17 cellular contexts compared by ENCODE assay signal in the genomic region with DNA sequence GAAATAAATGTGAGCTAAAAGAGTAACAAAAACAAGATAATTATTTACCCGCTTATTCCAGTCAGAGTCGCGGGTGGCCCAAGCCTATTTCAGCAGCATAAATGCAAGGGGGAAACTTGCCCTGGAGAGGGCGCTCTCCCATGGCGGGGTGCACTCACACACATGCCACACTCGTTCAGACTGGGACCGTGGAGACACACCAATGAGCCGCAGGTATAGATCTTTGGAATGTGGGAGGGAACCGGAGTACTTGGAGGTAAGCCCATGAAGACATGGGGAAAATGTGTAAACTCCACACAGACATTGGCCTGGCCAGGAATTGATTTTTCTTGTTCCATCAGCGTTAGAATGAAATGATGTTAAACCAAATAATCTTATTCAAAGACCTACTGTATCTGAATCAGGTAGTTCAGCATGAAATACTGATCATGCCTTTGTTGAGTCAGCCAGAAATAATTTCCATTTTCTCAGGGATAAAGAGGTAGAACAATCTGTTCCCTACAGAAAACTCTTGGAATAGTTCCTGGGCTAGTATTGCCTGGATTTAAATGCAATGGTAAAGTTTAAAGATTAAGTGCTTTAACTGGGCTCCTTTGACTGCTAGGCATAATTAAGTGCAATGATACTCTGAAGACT.
A peak's percentile ranks its signal among the peaks of the same experiment; 100 is the strongest.
DNase-seq lines count a peak whose midpoint lies in the region; ATAC-seq and TF ChIP-seq lines count a peak whose summit lies in the region.
"Had no signal": no experiment of that assay in that cellular context is flagged by ENCODE, and none has a peak within 500 bp of the region (broad histone marks: within the 10 kb centered on the region; RNA-seq: fewer than 3 reads in every experiment).

No MANE protein-coding gene starts in this region.

- in situ Hi-C loops in astrocyte of the spinal cord (cut with HindIII; ENCODE audit: low sequenced_read_pairs), result no loop called here

- ATAC-seq in upper lobe of right lung (peak; percentile 25), right cardiac atrium (no peak)
- ATAC-seq: CD8-positive, alpha-beta T cell had no signal

- 37% methylated on average over 10 of the region's 10 CpGs for WGBS in right cardiac atrium

- no peaks in the 10 kb centered on the region for H3K9me3 ChIP-seq in breast epithelium
- no peaks in the 10 kb centered on the region for H3K9me3 ChIP-seq in upper lobe of right lung
- no peaks in the 10 kb centered on the region for H3K9me3 ChIP-seq in right cardiac atrium (ENCODE audit: control insufficient read depth, low read length)
- H3K9me3 ChIP-seq: adrenal gland, stomach, vagina had no signal

- H3K27ac ChIP-seq in breast epithelium, result no peak overlapping the region
- no peak overlapping the region for H3K27ac ChIP-seq in upper lobe of right lung
- no peak overlapping the region for H3K27ac ChIP-seq in right cardiac atrium (ENCODE audit: low read length)
- H3K27ac ChIP-seq: adrenal gland, stomach, vagina had no signal

- POLR2A ChIA-PET in MCF 10A (lab: Yijun Ruan, JAX), result no interaction called here

- peaks cover 7% of the 10 kb centered on the region for H3K4me1 Mint-ChIP-seq in MCF 10A (ENCODE audit: insufficient read depth, unreplicated experiment)

- H3K4me3 ChIP-seq in breast epithelium (no peak overlapping the region), astrocyte of the spinal cord (ENCODE audit: low read depth, low read length) (no peak overlapping the region), upper lobe of right lung (no peak overlapping the region), right cardiac atrium (ENCODE audit: low read length) (no peak overlapping the region)
- H3K4me3 ChIP-seq: adrenal gland, stomach, vagina had no signal

- H3K27ac Mint-ChIP-seq in MCF 10A (ENCODE audit: low read depth, unreplicated experiment), result no peak overlapping the region
- H3K27ac Mint-ChIP-seq: CD8-positive, alpha-beta T cell had no signal

- intact Hi-C loops in MCF 10A (cut with micrococcal nuclease) (no loop called here), breast epithelium (cut with DNase I; ENCODE audit: low total_unique reads) (no loop called here), upper lobe of right lung (cut with DNase I) (no loop called here), right cardiac atrium (cut with DNase I) (no loop called here)

- peak overlapping the region; percentile 18 for H3K4me3 Mint-ChIP-seq in MCF 10A (ENCODE audit: unreplicated experiment)
- H3K4me3 Mint-ChIP-seq: CD8-positive, alpha-beta T cell had no signal

- TF ChIP-seq CTCF in MCF 10A (IDR thresholded peaks at IDR 0.05; ENCODE audit: unreplicated experiment) (no peak), breast epithelium (IDR thresholded peaks at IDR 0.05) (no peak), astrocyte of the spinal cord (IDR thresholded peaks at IDR 0.05; ENCODE audit: low read depth, low read length) (no peak), upper lobe of right lung (IDR thresholded peaks at IDR 0.05) (no peak)

- no peaks in the 10 kb centered on the region for H3K36me3 ChIP-seq in breast epithelium
- H3K36me3 ChIP-seq in upper lobe of right lung, result no peaks in the 10 kb centered on the region
- H3K36me3 ChIP-seq: adrenal gland, stomach, vagina had no signal

- H3K4me1 ChIP-seq in breast epithelium (no peaks in the 10 kb centered on the region), upper lobe of right lung (no peaks in the 10 kb centered on the region), right cardiac atrium (ENCODE audit: control insufficient read depth, insufficient read depth, low read length) (no peaks in the 10 kb centered on the region)
- H3K4me1 ChIP-seq: adrenal gland, vagina had no signal

- no TSS peak for BruUV-seq in MCF 10A (replicated peaks; lab: Mats Ljungman, UMichigan)

- DNase-seq in MCF 10A (ENCODE audit: unreplicated experiment) (no peak), breast epithelium (ENCODE audit: low spot score in 2 of 2) (no peak), astrocyte of the spinal cord (ENCODE audit: low read depth, low spot score) (peak; percentile 1), iPS-NIHi11 (ENCODE audit: low spot score) (peak; percentile 78), upper lobe of right lung (no peak), right cardiac atrium (no peak), EL (no peak)
- DNase-seq in stimulated activated CD8-positive, alpha-beta memory T cell treated with anti-CD3 and anti-CD28 coated beads, Interleukin-4, amount 100 ng/mL, for 48 hours, result no peak
- DNase-seq: activated CD4-positive, alpha-beta T cell treated with anti-CD3 and anti-CD28 coated beads, Interleukin-2, amount 50 U/mL, for 4 hours; adrenal gland; CD8-positive, alpha-beta T cell; GDM1; Karpas-422; NCI-H345; stimulated activated CD4-positive, alpha-beta T cell treated with anti-CD3 and anti-CD28 coated beads, Interleukin-12 subunit alpha, Interleukin-12 subunit beta, amount 100 ng/mL, for 4 hours; stomach had no signal

- H3K27me3 ChIP-seq in breast epithelium (no peaks in the 10 kb centered on the region), upper lobe of right lung (peaks cover 6% of the 10 kb centered on the region), right cardiac atrium (ENCODE audit: control insufficient read depth, insufficient read depth) (no peaks in the 10 kb centered on the region)
- H3K27me3 ChIP-seq: adrenal gland, stomach, vagina had no signal

- CTCF ChIA-PET in MCF 10A (lab: Yijun Ruan, JAX), result interaction anchor here (0.6 to 1.2 kb wide), 3 partner anchors 17 to 214 kb away, joined by 3 to 4 read pairs (median 3); no protein-coding TSS in a partner anchor

- H3K27me3 Mint-ChIP-seq in MCF 10A (ENCODE audit: insufficient read depth, unreplicated experiment), result no peaks in the 10 kb centered on the region

- no peaks in the 10 kb centered on the region for H3K36me3 Mint-ChIP-seq in MCF 10A (ENCODE audit: insufficient read depth, unreplicated experiment)
- H3K36me3 Mint-ChIP-seq: CD8-positive, alpha-beta T cell had no signal

- no peaks in the 10 kb centered on the region for H3K9me3 Mint-ChIP-seq in MCF 10A (ENCODE audit: unreplicated experiment)
- H3K9me3 Mint-ChIP-seq: CD8-positive, alpha-beta T cell had no signal

- TF ChIP-seq POLR2A in breast epithelium (IDR thresholded peaks at IDR 0.05), result no peak

Comparison
In these comparisons a context has a peak if more than half of its experiments do, and no peak if none do; other contexts are left out.
1. DNase-seq: peak in astrocyte of the spinal cord (single experiment) and iPS-NIHi11 (single experiment); none in MCF 10A (single experiment), breast epithelium (0 of 2), upper lobe of right lung (single experiment), stimulated activated CD8-positive, alpha-beta memory T cell treated with anti-CD3 and anti-CD28 coated beads, Interleukin-4, amount 100 ng/mL, for 48 hours (single experiment), right cardiac atrium (0 of 3) and EL (single experiment).